ENCODE assay signal across 23 cellular contexts in genomic region chr5:109964136-109964535, GRCh38.
DNase-seq lines count a peak whose midpoint lies in the region; ATAC-seq, FAIRE-seq and TF ChIP-seq lines count a peak whose summit lies in the region.
"Had no signal": no experiment of that assay in that cellular context is flagged by ENCODE, and none has a peak within 500 bp of the region (broad histone marks: within the 10 kb centered on the region; RNA-seq: fewer than 3 reads in every experiment).

No MANE protein-coding gene starts in this region.

- H3K4me1 Mint-ChIP-seq in activated T-cell treated with anti-CD3 and anti-CD28 coated beads, Interleukin-2, amount 50 U/mL, for 4 hours (ENCODE audit: low read depth) = peaks cover 4% of the 10 kb centered on the region
- no peaks in the 10 kb centered on the region for H3K4me1 Mint-ChIP-seq in stimulated activated effector memory CD8-positive, alpha-beta T cell treated with anti-CD3 and anti-CD28 coated beads, Interleukin-12 subunit alpha, Interleukin-12 subunit beta, amount 100 ng/mL, for 72 hours
- H3K4me1 Mint-ChIP-seq: B cell, natural killer cell had no signal

- BruUV-seq in PC-3 (replicated peaks; lab: Mats Ljungman, UMichigan) = no TSS peak

- TF ChIP-seq RAD21 in H1 (IDR thresholded peaks at IDR 0.05 in 1 of 2, conservative IDR thresholded peaks at IDR 0.05 in 1 of 2; ENCODE audit: low read depth in 2 of 2, low read length in 2 of 2) = no peak

- H3K27me3 Mint-ChIP-seq in activated T-cell treated with anti-CD3 and anti-CD28 coated beads, Interleukin-2, amount 50 U/mL, for 4 hours (ENCODE audit: low read depth) = no peaks in the 10 kb centered on the region

- WGBS in H1 (ENCODE audit: extremely low coverage in 1 of 2, insufficient coverage in 1 of 2, insufficient read length in 1 of 2, insufficient replicate concordance in 2 of 2, low coverage in 1 of 2, low lambda C conversion rate in 2 of 2, missing lambda C conversion rate in 1 of 2), 2 experiments = 94% methylated on average over 3 of the region's 3 CpGs; no CpG with 5 or more reads in 1 of the 2 experiments

- H3K27ac ChIP-seq in PC-3 (ENCODE audit: low read length) (no peak overlapping the region), H1 (ENCODE audit: low read depth, low read length) (no peak overlapping the region)
- H3K27ac ChIP-seq: A549, HL-60, transverse colon, WERI-Rb-1 had no signal

- H3K23ac ChIP-seq in H1 (ENCODE audit: insufficient read length) = no peak overlapping the region

- no peak overlapping the region for H3K56ac ChIP-seq in H1 (replicated peaks; ENCODE audit: insufficient read length, low read depth, low read length)

- no peak for TF ChIP-seq POLR2A in H1 (IDR thresholded peaks at IDR 0.05; ENCODE audit: control extremely low read depth in 1 of 2, low read depth in 2 of 2, low read length in 2 of 2)

- H3K36me3 ChIP-seq in PC-3 (ENCODE audit: low read depth, low read length) (no peaks in the 10 kb centered on the region), H1 (ENCODE audit: control insufficient read depth in 2 of 4, insufficient read depth in 4 of 4, low read length in 3 of 4) (no peaks in the 10 kb centered on the region)
- H3K36me3 ChIP-seq: transverse colon had no signal

- no peak for FAIRE-seq in H1 (lab: Jason Lieb, UNC)
- FAIRE-seq: A549, GM19239, islet of Langerhans had no signal

- H3K4ac ChIP-seq in H1 (replicated peaks; ENCODE audit: insufficient read length, low read depth, low read length) = no peak overlapping the region

- H3K27ac Mint-ChIP-seq in stimulated activated effector memory CD8-positive, alpha-beta T cell treated with anti-CD3 and anti-CD28 coated beads, Interleukin-12 subunit alpha, Interleukin-12 subunit beta, amount 100 ng/mL, for 72 hours = no peak overlapping the region
- H3K27ac Mint-ChIP-seq: B cell, natural killer cell had no signal

- H3K27me3 ChIP-seq in PC-3 (ENCODE audit: low read length) (no peaks in the 10 kb centered on the region), H1 (replicated peaks in 1 of 4; ENCODE audit: control insufficient read depth in 3 of 4, extremely low read depth in 1 of 4, insufficient read depth in 3 of 4, low read length in 3 of 4) (no peaks in the 10 kb centered on the region)
- H3K27me3 ChIP-seq: transverse colon had no signal

- no peaks in the 10 kb centered on the region for H3K4me1 ChIP-seq in PC-3 (ENCODE audit: insufficient read depth, low read length)
- no peaks in the 10 kb centered on the region for H3K4me1 ChIP-seq in H1 (replicated peaks in 1 of 4; ENCODE audit: control insufficient read depth in 3 of 4, insufficient read depth in 4 of 4, low read length in 3 of 4)
- H3K4me1 ChIP-seq: A549, transverse colon had no signal

- DNase-seq in activated T-cell treated with anti-CD3 and anti-CD28 coated beads, Interleukin-2, amount 50 U/mL, for 4 hours = no peak
- DNase-seq in activated T-cell treated with anti-CD3 and anti-CD28 coated beads, Interleukin-2, amount 50 U/mL, for 1 hour = no peak
- peak; percentile 37 for DNase-seq in PC-3
- no peak for DNase-seq in H1 (ENCODE audit: low read depth in 1 of 2, low spot score in 2 of 2)
- DNase-seq in stimulated activated effector memory CD8-positive, alpha-beta T cell treated with anti-CD3 and anti-CD28 coated beads, Interleukin-12 subunit alpha, Interleukin-12 subunit beta, amount 100 ng/mL, for 72 hours (ENCODE audit: low spot score in 2 of 2) = no peak
- DNase-seq in NCI-H1105 (lab: John Stamatoyannopoulos, UW) = no peak
- no peak for DNase-seq in stimulated activated CD8-positive, alpha-beta memory T cell treated with anti-CD3 and anti-CD28 coated beads, Interleukin-4, amount 100 ng/mL, for 48 hours
- DNase-seq in GF-D8 (lab: John Stamatoyannopoulos, UW) = no peak
- DNase-seq: activated effector memory CD4-positive, alpha-beta T cell treated with anti-CD3 and anti-CD28 coated beads, Interleukin-2, amount 50 U/mL, for 16 hours; cerebellar nuclear complex; natural killer cell; NCI-H1694; NCI-H446 treated with DMSO at 0.1 percent for 48 hours; SHP77 treated with DMSO at 0.1 percent for 48 hours; T-helper 9 cell; transverse colon; WERI-Rb-1 had no signal

- no peak overlapping the region for H2BK20ac ChIP-seq in H1 (ENCODE audit: low read length)

- no peak for TF ChIP-seq CTCF in PC-3 (conservative IDR thresholded peaks at IDR 0.05; ENCODE audit: low read depth, low read length)
- TF ChIP-seq CTCF in H1 (IDR thresholded peaks at IDR 0.05; ENCODE audit: control extremely low read depth in 1 of 3, insufficient read depth in 1 of 3, low read depth in 1 of 3, low read length in 3 of 3) = no peak

- H3K79me2 ChIP-seq in PC-3 (ENCODE audit: low read length) (no peaks in the 10 kb centered on the region), H1 (ENCODE audit: control insufficient read depth in 1 of 2, insufficient read depth in 2 of 2, low read length in 2 of 2) (no peaks in the 10 kb centered on the region)

- no peak overlapping the region for H3K18ac ChIP-seq in H1 (ENCODE audit: extremely low read depth, low read length)

- H2AFZ ChIP-seq in PC-3 (ENCODE audit: low read length) (no peak overlapping the region), H1 (ENCODE audit: low read length) (0 out of 2 replicates have a peak overlapping the region, but pooled peaks have one; percentile 87)

- ATAC-seq in activated T-cell treated with anti-CD3 and anti-CD28 coated beads, Interleukin-2, amount 50 U/mL, for 4 hours = peak; percentile 42 to 44
- ATAC-seq in PC-3 = no peak
- ATAC-seq in stimulated activated effector memory CD8-positive, alpha-beta T cell treated with anti-CD3 and anti-CD28 coated beads, Interleukin-12 subunit alpha, Interleukin-12 subunit beta, amount 100 ng/mL, for 72 hours = peak; percentile 69
- ATAC-seq: A549, HCT116, natural killer cell had no signal

- no peak overlapping the region for H4K91ac ChIP-seq in H1 (replicated peaks; ENCODE audit: insufficient read length, low read length)

- H3K9ac ChIP-seq in PC-3 (ENCODE audit: low read length) = no peak overlapping the region
- H3K9ac ChIP-seq in H1 (replicated peaks in 1 of 4; ENCODE audit: extremely low read depth in 1 of 4, low read depth in 3 of 4, low read length in 3 of 4) = no peak overlapping the region

- no peak for TF ChIP-seq EP300 in H1 (IDR thresholded peaks at IDR 0.05; ENCODE audit: borderline replicate concordance in 1 of 2, low read depth in 2 of 2, low read length in 2 of 2)

- H4K8ac ChIP-seq in H1 (ENCODE audit: extremely low read depth, insufficient read depth, low read length) = no peak overlapping the region

- CTCF ChIA-PET in PC-3 (lab: Charles Lee) (no interaction called here), H1 (lab: Charles Lee; ENCODE audit: partially characterized antibody) (no interaction called here)

- no peaks in the 10 kb centered on the region for H3K9me2 ChIP-seq in PC-3 (replicated peaks; ENCODE audit: low read length)

- H3K79me1 ChIP-seq in H1 (ENCODE audit: low read depth, low read length) = no peaks in the 10 kb centered on the region

- H3K4me2 ChIP-seq in PC-3 (ENCODE audit: low read length) (no peak overlapping the region), H1 (ENCODE audit: insufficient read depth in 1 of 2, low read depth in 2 of 2, low read length in 2 of 2) (no peak overlapping the region)
- H3K4me2 ChIP-seq: A549 had no signal

- H3K14ac ChIP-seq in H1 (ENCODE audit: insufficient read length) = no peak overlapping the region

- H3F3A ChIP-seq in PC-3 (ENCODE audit: low read length, unreplicated experiment) = no peaks in the 10 kb centered on the region

- no peak overlapping the region for H2BK15ac ChIP-seq in H1 (ENCODE audit: low read length)

- no peak overlapping the region for H2AK5ac ChIP-seq in H1 (ENCODE audit: low read depth, low read length)

- intact Hi-C loops in PC-3 (cut with micrococcal nuclease) = no loop called here

- no peak overlapping the region for H2BK12ac ChIP-seq in H1 (ENCODE audit: low read depth, low read length)

- no peaks in the 10 kb centered on the region for H3K9me3 Mint-ChIP-seq in activated T-cell treated with anti-CD3 and anti-CD28 coated beads, Interleukin-2, amount 50 U/mL, for 4 hours
- no peaks in the 10 kb centered on the region for H3K9me3 Mint-ChIP-seq in stimulated activated effector memory CD8-positive, alpha-beta T cell treated with anti-CD3 and anti-CD28 coated beads, Interleukin-12 subunit alpha, Interleukin-12 subunit beta, amount 100 ng/mL, for 72 hours
- H3K9me3 Mint-ChIP-seq: natural killer cell had no signal

- H2BK120ac ChIP-seq in H1 (replicated peaks; ENCODE audit: low read depth, low read length) = no peak overlapping the region

- no peak overlapping the region for H2BK5ac ChIP-seq in H1 (ENCODE audit: low read depth, low read length)

- H3K4me3 ChIP-seq in PC-3 (ENCODE audit: low read length) = no peak overlapping the region
- no peak overlapping the region for H3K4me3 ChIP-seq in H1 (ENCODE audit: extremely low read depth in 1 of 4, insufficient read depth in 2 of 4, low read depth in 3 of 4, low read length in 4 of 4)
- H3K4me3 ChIP-seq: A549, transverse colon had no signal

- no peak overlapping the region for H3K4me3 Mint-ChIP-seq in activated T-cell treated with anti-CD3 and anti-CD28 coated beads, Interleukin-2, amount 50 U/mL, for 4 hours
- no peak overlapping the region for H3K4me3 Mint-ChIP-seq in stimulated activated effector memory CD8-positive, alpha-beta T cell treated with anti-CD3 and anti-CD28 coated beads, Interleukin-12 subunit alpha, Interleukin-12 subunit beta, amount 100 ng/mL, for 72 hours
- H3K4me3 Mint-ChIP-seq: B cell, natural killer cell had no signal

- POLR2A ChIA-PET in PC-3 (lab: Charles Lee; ENCODE audit: unreplicated experiment) (no interaction called here), H1 (lab: Charles Lee; ENCODE audit: partially characterized antibody) (no interaction called here)

- H3K9me3 ChIP-seq in PC-3 (ENCODE audit: low read length) (no peaks in the 10 kb centered on the region), H1 (ENCODE audit: insufficient read depth in 2 of 2, low read depth in 1 of 2, low read length in 1 of 2) (no peaks in the 10 kb centered on the region)
- H3K9me3 ChIP-seq: A549, transverse colon had no signal

- H4K20me1 ChIP-seq in PC-3 (ENCODE audit: low read length) (no peaks in the 10 kb centered on the region), H1 (replicated peaks in 1 of 2; ENCODE audit: control insufficient read depth in 1 of 2, insufficient read depth in 2 of 2, low read length in 2 of 2) (no peaks in the 10 kb centered on the region)

- no peak overlapping the region for H4K5ac ChIP-seq in H1 (ENCODE audit: insufficient read length, low read depth, low read length)

- no peaks in the 10 kb centered on the region for H3K23me2 ChIP-seq in H1 (ENCODE audit: low read depth, low read length)

- no peaks in the 10 kb centered on the region for H3K36me3 Mint-ChIP-seq in activated T-cell treated with anti-CD3 and anti-CD28 coated beads, Interleukin-2, amount 50 U/mL, for 4 hours (ENCODE audit: insufficient read depth)
- H3K36me3 Mint-ChIP-seq in stimulated activated effector memory CD8-positive, alpha-beta T cell treated with anti-CD3 and anti-CD28 coated beads, Interleukin-12 subunit alpha, Interleukin-12 subunit beta, amount 100 ng/mL, for 72 hours = no peaks in the 10 kb centered on the region
- H3K36me3 Mint-ChIP-seq: natural killer cell had no signal

TF ChIP-seq in H1, 55 proteins besides CTCF, POLR2A, EP300 and RAD21 (continues in another document):
- TF ChIP-seq SIX5 (IDR thresholded peaks at IDR 0.05; ENCODE audit: low read depth, low read length) (no peak), GABPA (IDR thresholded peaks at IDR 0.05; ENCODE audit: borderline replicate concordance, insufficient read depth, low read length) (no peak)
